Comparison of ENCODE assay signal across 8 cellular contexts in genomic region chr14:67360469-67361206, GRCh38. TPM values are rescaled to one million over a fixed set of nuclear protein-coding genes. Genes with fewer than 3 reads are reported as not detected.
A peak's percentile ranks its signal among the peaks of the same experiment; 100 is the strongest.
DNase-seq lines count a peak whose midpoint lies in the region; ATAC-seq and TF ChIP-seq lines count a peak whose summit lies in the region.

No MANE protein-coding gene starts in this region.

- peaks cover 94% of the 10 kb centered on the region for H3K79me2 ChIP-seq in mammary epithelial cell (ENCODE audit: insufficient read depth, low read length)

- H3K4me2 ChIP-seq in mammary epithelial cell (ENCODE audit: insufficient read depth, low read depth, low read length) = peak overlapping the region; percentile 82

- peak overlapping the region; percentile 95 for H2AFZ ChIP-seq in mammary epithelial cell (ENCODE audit: low read depth, low read length)

- TSS peak; percentile 72 for BruUV-seq in mammary epithelial cell (replicated peaks; lab: Mats Ljungman, UMichigan)

- H3K9me3 ChIP-seq in BE2C (no peaks in the 10 kb centered on the region), mammary epithelial cell (replicated peaks; ENCODE audit: insufficient read depth, low read length) (no peaks in the 10 kb centered on the region), aorta (ENCODE audit: control insufficient read depth, low read length) (no peaks in the 10 kb centered on the region)

- H3K36me3 ChIP-seq in BE2C (peaks cover 17% of the 10 kb centered on the region), mammary epithelial cell (ENCODE audit: insufficient read depth, low read length) (peaks cover 13% of the 10 kb centered on the region), aorta (ENCODE audit: control insufficient read depth in 1 of 2, insufficient read depth in 2 of 2, low read length in 1 of 2) (no peaks in the 10 kb centered on the region)

- intact Hi-C loops in mammary epithelial cell (cut with micrococcal nuclease) = loop anchor here (1.0 kb wide), 1 partner anchor 194 kb away; no protein-coding TSS in a partner anchor
- intact Hi-C loops in aorta (cut with DNase I) = loop anchor here in 1 of 2 donors (5.0 kb wide), 1 partner anchor 118 kb away; the partner anchor contains the start of gene PALS1

- peaks cover 38% of the 10 kb centered on the region for H3K4me1 Mint-ChIP-seq in memory B cell

- no peak for TF ChIP-seq CTCF in BE2C (IDR thresholded peaks at IDR 0.05; ENCODE audit: low read depth, low read length)
- TF ChIP-seq CTCF in mammary epithelial cell (conservative IDR thresholded peaks at IDR 0.05 in 1 of 2, IDR thresholded peaks at IDR 0.05 in 1 of 2; ENCODE audit: extremely low read depth in 1 of 2, insufficient read depth in 1 of 2, low read depth in 1 of 2, low read length in 2 of 2) = no peak

- H3K9me3 Mint-ChIP-seq in memory B cell = no peaks in the 10 kb centered on the region

- 3% methylated on average over 27 of the region's 34 CpGs for WGBS in mammary epithelial cell (ENCODE audit: low coverage, missing lambda C conversion rate)
- 1% methylated on average over 34 of the region's 34 CpGs for WGBS in aorta, 2 donors

- in situ Hi-C loops in mammary epithelial cell (cut with MboI; ENCODE audit: low sequenced_read_pairs in 2 of 2) = no loop called here

- H3K9ac ChIP-seq in mammary epithelial cell (ENCODE audit: insufficient read depth, low read length) = peak overlapping the region; percentile 98

- peak overlapping the region; percentile 98 for H3K4me3 ChIP-seq in BE2C (ENCODE audit: low read depth, low read length)
- H3K4me3 ChIP-seq in Jurkat, Clone E6-1 (ENCODE audit: low read length) = peak overlapping the region; percentile 99
- peak overlapping the region; percentile 82 to 88 (median 82) for H3K4me3 ChIP-seq in mammary epithelial cell (replicated peaks in 1 of 3; ENCODE audit: insufficient read depth in 1 of 3, low read depth in 2 of 3, low read length in 3 of 3)
- peak overlapping the region; percentile 43 to 57 for H3K4me3 ChIP-seq in aorta (ENCODE audit: low read length in 2 of 2)

- DNase-seq in BE2C (no peak), mammary epithelial cell (no peak), memory B cell (ENCODE audit: low spot score in 2 of 2) (no peak), aorta (no peak), islet precursor cell (no peak)
- DNase-seq in Jurkat, Clone E6-1 (ENCODE audit: low read depth, low spot score) = no peak
- DNase-seq in activated effector memory CD4-positive, alpha-beta T cell treated with anti-CD3 and anti-CD28 coated beads, Interleukin-2, amount 50 U/mL, for 16 hours = no peak

- H3K27me3 ChIP-seq in BE2C (no peaks in the 10 kb centered on the region), mammary epithelial cell (ENCODE audit: insufficient read depth, low read length) (no peaks in the 10 kb centered on the region), aorta (ENCODE audit: control insufficient read depth in 1 of 2, insufficient read depth in 2 of 2, low read length in 1 of 2) (no peaks in the 10 kb centered on the region)

- ATAC-seq in GM21515 (IDR thresholded peaks at IDR 0.05; ENCODE audit: unreplicated experiment) (peak; percentile 24), memory B cell (ENCODE audit: low read depth) (no peak), aorta (ENCODE audit: low FRiP score) (peak; percentile 67)

- no peaks in the 10 kb centered on the region for H3K4me1 ChIP-seq in BE2C
- peaks cover 27% of the 10 kb centered on the region for H3K4me1 ChIP-seq in mammary epithelial cell (ENCODE audit: insufficient read depth, low read length)
- peaks cover 0 to 5% of the 10 kb centered on the region in 2 donors for H3K4me1 ChIP-seq in aorta (ENCODE audit: control insufficient read depth in 1 of 2, insufficient read depth in 2 of 2, low read length in 2 of 2)

- H4K20me1 ChIP-seq in mammary epithelial cell (ENCODE audit: insufficient read depth, low read length) = peaks cover 2% of the 10 kb centered on the region

- H3K36me3 Mint-ChIP-seq in memory B cell = peaks cover 8% of the 10 kb centered on the region

- H3K4me3 Mint-ChIP-seq in memory B cell = peak overlapping the region; percentile 93

- H3K27me3 Mint-ChIP-seq in memory B cell = no peaks in the 10 kb centered on the region

- CTCF ChIA-PET in mammary epithelial cell (lab: Charles Lee; ENCODE audit: low non-redundant PET) = interaction anchor here (0.7 to 1.1 kb wide), 2 partner anchors 119 to 852 kb away, joined by 3 to 5 read pairs; partner anchors contain the start of gene GPHN

- H3K27ac Mint-ChIP-seq in memory B cell = peak overlapping the region; percentile 96

- dilution Hi-C loops in mammary epithelial cell (cut with HindIII; ENCODE audit: low sequenced_read_pairs) = no loop called here

- H3K27ac ChIP-seq in mammary epithelial cell (ENCODE audit: insufficient read depth, low read depth, low read length) = peak overlapping the region; percentile 97
- H3K27ac ChIP-seq in aorta (ENCODE audit: low read depth in 1 of 2, low read length in 2 of 2) = peak overlapping the region in 1 of 2 donors; percentile 78

RNA-seq across cellular contexts. Expression of gene EIF2S1, which starts 0.5 kb away (rescaled TPM):
- 248 TPM for polyA plus RNA-seq in BE2C (2012; ENCODE audit: insufficient read depth, insufficient read length, low read depth)
- 277 TPM for polyA plus RNA-seq in Jurkat, Clone E6-1 (2012; ENCODE audit: insufficient read depth, insufficient read length)
- 100 to 1,000 TPM; 120 to 198 TPM for total RNA-seq in mammary epithelial cell
- polyA plus RNA-seq in mammary epithelial cell = 156 TPM
- 264 TPM for polyA minus RNA-seq in mammary epithelial cell
- 10 to 100 TPM; 56.8 to 61.4 TPM for total RNA-seq in aorta
- 10 to 100 TPM; 53.8 to 81.0 TPM for polyA plus RNA-seq in aorta

RNA-seq across cellular contexts. Expression of gene ATP6V1D, which starts 1.0 kb away (rescaled TPM):
- polyA plus RNA-seq in BE2C (2012; ENCODE audit: insufficient read depth, insufficient read length, low read depth) = 135 TPM
- polyA plus RNA-seq in Jurkat, Clone E6-1 (2012; ENCODE audit: insufficient read depth, insufficient read length) = 99.1 TPM
- 100 to 1,000 TPM in 1 of 2 donors, 10 to 100 TPM in 1; 87.1 to 124 TPM for total RNA-seq in mammary epithelial cell
- polyA plus RNA-seq in mammary epithelial cell = 46.9 TPM
- 34.1 TPM for polyA minus RNA-seq in mammary epithelial cell
- 10 to 100 TPM; 47.7 to 50.3 TPM for total RNA-seq in aorta
- polyA plus RNA-seq in aorta = 10 to 100 TPM; 37.6 to 65.4 TPM

RNA-seq across cellular contexts. Expression of gene PLEK2, which starts 51.3 kb away (rescaled TPM):
- polyA plus RNA-seq in BE2C (2012; ENCODE audit: insufficient read depth, insufficient read length, low read depth) = not detected
- not detected for polyA plus RNA-seq in Jurkat, Clone E6-1 (2012; ENCODE audit: insufficient read depth, insufficient read length)
- total RNA-seq in mammary epithelial cell (100 to 1,000 TPM in 1 of 2 donors, 1 to 10 TPM in 1; 9.8 to 152 TPM), aorta (1 to 10 TPM; 1.3 to 1.9 TPM)
- polyA plus RNA-seq in mammary epithelial cell (156 TPM), aorta (1 to 10 TPM in 1 of 2 donors, under 1 TPM in 1; 0.87 to 5.3 TPM)
- polyA minus RNA-seq in mammary epithelial cell = 138 TPM
